ENCODE assay signal across 13 cellular contexts in genomic region chr1:59155326-59155725, GRCh38.
"Had no signal": no experiment of that assay in that cellular context is flagged by ENCODE, and none has a peak within 500 bp of the region (broad histone marks: within the 10 kb centered on the region; RNA-seq: fewer than 3 reads in every experiment).

No MANE protein-coding gene starts in this region.

- ATAC-seq: activated CD4-positive, CD25-positive, alpha-beta regulatory T cell treated with anti-CD3 and anti-CD28 coated beads, Interleukin-2, amount 50 U/mL, for 24 hours; esophagus mucosa; stimulated activated memory B cell treated with anti-CD40 and anti-IgM and Interleukin-4, amounts not matched to agents 10 μg/mL and 1 μg/mL and 100 μg/mL, for 72 hours had no signal

- H3K4me3 ChIP-seq: upper lobe of left lung had no signal

- H3K36me3 ChIP-seq: upper lobe of left lung had no signal

- H3K27me3 ChIP-seq: upper lobe of left lung had no signal

- DNase-seq: activated CD4-positive, alpha-beta T cell treated with anti-CD3 and anti-CD28 coated beads, Interleukin-2, amount 50 U/mL, for 4 hours; activated gamma-delta T cell; activated T-cell treated with anti-CD3 and anti-CD28 coated beads, Interleukin-2, amount 50 U/mL, for 48 hours; foreskin melanocyte; kidney; retina; small intestine; SW 1271; upper lobe of left lung had no signal

- H2AFZ ChIP-seq: parathyroid adenoma had no signal

- H3K27ac ChIP-seq: parathyroid adenoma, upper lobe of left lung had no signal

- H3K9ac ChIP-seq: parathyroid adenoma had no signal

- H3K79me2 ChIP-seq: parathyroid adenoma had no signal

- H3K4me1 ChIP-seq: parathyroid adenoma had no signal
